Comparison of ENCODE assay signal across 1 cellular context in genomic region chr15:40108855-40109735, GRCh38.
TF ChIP-seq lines count a peak whose summit lies in the region.

A gene with protein sequence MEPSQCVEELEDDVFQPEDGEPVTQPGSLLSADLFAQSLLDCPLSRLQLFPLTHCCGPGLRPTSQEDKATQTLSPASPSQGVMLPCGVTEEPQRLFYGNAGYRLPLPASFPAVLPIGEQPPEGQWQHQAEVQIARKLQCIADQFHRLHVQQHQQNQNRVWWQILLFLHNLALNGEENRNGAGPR (minus strand): TSS chr15:40108879. CDS start chr15:40106086, 2,793 bp downstream.

TF ChIP-seq in HepG2, 621 proteins besides CTCF, POLR2A, EP300 and RAD21 (continued from another document and continues in another):
- TF ChIP-seq, protein P1, sequence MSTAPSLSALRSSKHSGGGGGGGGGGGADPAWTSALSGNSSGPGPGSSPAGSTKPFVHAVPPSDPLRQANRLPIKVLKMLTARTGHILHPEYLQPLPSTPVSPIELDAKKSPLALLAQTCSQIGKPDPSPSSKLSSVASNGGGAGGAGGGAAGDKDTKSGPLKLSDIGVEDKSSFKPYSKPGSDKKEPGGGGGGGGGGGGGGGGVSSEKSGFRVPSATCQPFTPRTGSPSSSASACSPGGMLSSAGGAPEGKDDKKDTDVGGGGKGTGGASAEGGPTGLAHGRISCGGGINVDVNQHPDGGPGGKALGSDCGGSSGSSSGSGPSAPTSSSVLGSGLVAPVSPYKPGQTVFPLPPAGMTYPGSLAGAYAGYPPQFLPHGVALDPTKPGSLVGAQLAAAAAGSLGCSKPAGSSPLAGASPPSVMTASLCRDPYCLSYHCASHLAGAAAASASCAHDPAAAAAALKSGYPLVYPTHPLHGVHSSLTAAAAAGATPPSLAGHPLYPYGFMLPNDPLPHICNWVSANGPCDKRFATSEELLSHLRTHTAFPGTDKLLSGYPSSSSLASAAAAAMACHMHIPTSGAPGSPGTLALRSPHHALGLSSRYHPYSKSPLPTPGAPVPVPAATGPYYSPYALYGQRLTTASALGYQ (CRISPR knock-in tag; IDR thresholded peaks at IDR 0.05), result peak; percentile 85
- TF ChIP-seq ZMYM2 (CRISPR knock-in tag; IDR thresholded peaks at IDR 0.05), result no peak
- TF ChIP-seq ELF4 (CRISPR knock-in tag; IDR thresholded peaks at IDR 0.05; ENCODE audit: borderline replicate concordance), result no peak
- TF ChIP-seq SMC3 (IDR thresholded peaks at IDR 0.05; ENCODE audit: low read length), result 0 out of 2 replicates have a peak, but pooled peaks have one; percentile 19
- TF ChIP-seq FOXO4 (CRISPR knock-in tag; conservative IDR thresholded peaks at IDR 0.05), result no peak
- no peak for TF ChIP-seq MBNL3 (CRISPR knock-in tag; conservative IDR thresholded peaks at IDR 0.05)
- TF ChIP-seq, protein P2, sequence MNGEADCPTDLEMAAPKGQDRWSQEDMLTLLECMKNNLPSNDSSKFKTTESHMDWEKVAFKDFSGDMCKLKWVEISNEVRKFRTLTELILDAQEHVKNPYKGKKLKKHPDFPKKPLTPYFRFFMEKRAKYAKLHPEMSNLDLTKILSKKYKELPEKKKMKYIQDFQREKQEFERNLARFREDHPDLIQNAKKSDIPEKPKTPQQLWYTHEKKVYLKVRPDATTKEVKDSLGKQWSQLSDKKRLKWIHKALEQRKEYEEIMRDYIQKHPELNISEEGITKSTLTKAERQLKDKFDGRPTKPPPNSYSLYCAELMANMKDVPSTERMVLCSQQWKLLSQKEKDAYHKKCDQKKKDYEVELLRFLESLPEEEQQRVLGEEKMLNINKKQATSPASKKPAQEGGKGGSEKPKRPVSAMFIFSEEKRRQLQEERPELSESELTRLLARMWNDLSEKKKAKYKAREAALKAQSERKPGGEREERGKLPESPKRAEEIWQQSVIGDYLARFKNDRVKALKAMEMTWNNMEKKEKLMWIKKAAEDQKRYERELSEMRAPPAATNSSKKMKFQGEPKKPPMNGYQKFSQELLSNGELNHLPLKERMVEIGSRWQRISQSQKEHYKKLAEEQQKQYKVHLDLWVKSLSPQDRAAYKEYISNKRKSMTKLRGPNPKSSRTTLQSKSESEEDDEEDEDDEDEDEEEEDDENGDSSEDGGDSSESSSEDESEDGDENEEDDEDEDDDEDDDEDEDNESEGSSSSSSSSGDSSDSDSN (CRISPR knock-in tag; IDR thresholded peaks at IDR 0.05), result peak; percentile 63
- TF ChIP-seq, protein P3, sequence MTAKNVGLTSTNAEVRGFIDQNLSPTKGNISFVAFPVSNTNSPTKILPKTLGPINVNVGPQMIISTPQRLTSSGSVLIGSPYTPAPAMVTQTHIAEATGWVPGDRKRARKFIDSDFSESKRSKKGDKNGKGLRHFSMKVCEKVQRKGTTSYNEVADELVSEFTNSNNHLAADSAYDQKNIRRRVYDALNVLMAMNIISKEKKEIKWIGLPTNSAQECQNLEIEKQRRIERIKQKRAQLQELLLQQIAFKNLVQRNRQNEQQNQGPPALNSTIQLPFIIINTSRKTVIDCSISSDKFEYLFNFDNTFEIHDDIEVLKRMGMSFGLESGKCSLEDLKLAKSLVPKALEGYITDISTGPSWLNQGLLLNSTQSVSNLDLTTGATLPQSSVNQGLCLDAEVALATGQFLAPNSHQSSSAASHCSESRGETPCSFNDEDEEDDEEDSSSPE (CRISPR knock-in tag; IDR thresholded peaks at IDR 0.05), result peak; percentile 77
- no peak for TF ChIP-seq ZNF33B (CRISPR knock-in tag; IDR thresholded peaks at IDR 0.05)
- no peak for TF ChIP-seq NR2F2 (IDR thresholded peaks at IDR 0.05; ENCODE audit: borderline replicate concordance, low read depth)
- TF ChIP-seq SMAD3 (CRISPR knock-in tag; IDR thresholded peaks at IDR 0.05), result peak; percentile 83
- TF ChIP-seq ZC3H4 (CRISPR knock-in tag; IDR thresholded peaks at IDR 0.05; ENCODE audit: borderline replicate concordance), result no peak
- no peak for TF ChIP-seq KAT7 (CRISPR knock-in tag; IDR thresholded peaks at IDR 0.05; ENCODE audit: borderline replicate concordance)
- 0 out of 2 replicates have a peak, but pooled peaks have one; percentile 29 for TF ChIP-seq SRY (CRISPR knock-in tag; IDR thresholded peaks at IDR 0.05)
- 0 out of 2 replicates have a peak, but pooled peaks have one; percentile 13 for TF ChIP-seq HHEX (CRISPR knock-in tag; IDR thresholded peaks at IDR 0.05)
- TF ChIP-seq ZNF121 (CRISPR knock-in tag; IDR thresholded peaks at IDR 0.05), result no peak
- TF ChIP-seq, protein P4, sequence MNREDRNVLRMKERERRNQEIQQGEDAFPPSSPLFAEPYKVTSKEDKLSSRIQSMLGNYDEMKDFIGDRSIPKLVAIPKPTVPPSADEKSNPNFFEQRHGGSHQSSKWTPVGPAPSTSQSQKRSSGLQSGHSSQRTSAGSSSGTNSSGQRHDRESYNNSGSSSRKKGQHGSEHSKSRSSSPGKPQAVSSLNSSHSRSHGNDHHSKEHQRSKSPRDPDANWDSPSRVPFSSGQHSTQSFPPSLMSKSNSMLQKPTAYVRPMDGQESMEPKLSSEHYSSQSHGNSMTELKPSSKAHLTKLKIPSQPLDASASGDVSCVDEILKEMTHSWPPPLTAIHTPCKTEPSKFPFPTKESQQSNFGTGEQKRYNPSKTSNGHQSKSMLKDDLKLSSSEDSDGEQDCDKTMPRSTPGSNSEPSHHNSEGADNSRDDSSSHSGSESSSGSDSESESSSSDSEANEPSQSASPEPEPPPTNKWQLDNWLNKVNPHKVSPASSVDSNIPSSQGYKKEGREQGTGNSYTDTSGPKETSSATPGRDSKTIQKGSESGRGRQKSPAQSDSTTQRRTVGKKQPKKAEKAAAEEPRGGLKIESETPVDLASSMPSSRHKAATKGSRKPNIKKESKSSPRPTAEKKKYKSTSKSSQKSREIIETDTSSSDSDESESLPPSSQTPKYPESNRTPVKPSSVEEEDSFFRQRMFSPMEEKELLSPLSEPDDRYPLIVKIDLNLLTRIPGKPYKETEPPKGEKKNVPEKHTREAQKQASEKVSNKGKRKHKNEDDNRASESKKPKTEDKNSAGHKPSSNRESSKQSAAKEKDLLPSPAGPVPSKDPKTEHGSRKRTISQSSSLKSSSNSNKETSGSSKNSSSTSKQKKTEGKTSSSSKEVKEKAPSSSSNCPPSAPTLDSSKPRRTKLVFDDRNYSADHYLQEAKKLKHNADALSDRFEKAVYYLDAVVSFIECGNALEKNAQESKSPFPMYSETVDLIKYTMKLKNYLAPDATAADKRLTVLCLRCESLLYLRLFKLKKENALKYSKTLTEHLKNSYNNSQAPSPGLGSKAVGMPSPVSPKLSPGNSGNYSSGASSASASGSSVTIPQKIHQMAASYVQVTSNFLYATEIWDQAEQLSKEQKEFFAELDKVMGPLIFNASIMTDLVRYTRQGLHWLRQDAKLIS (CRISPR knock-in tag; IDR thresholded peaks at IDR 0.05), result no peak
- 0 out of 2 replicates have a peak, but pooled peaks have one; percentile 24 for TF ChIP-seq ZNF773 (CRISPR knock-in tag; IDR thresholded peaks at IDR 0.05; ENCODE audit: borderline replicate concordance)
- TF ChIP-seq, protein P5, sequence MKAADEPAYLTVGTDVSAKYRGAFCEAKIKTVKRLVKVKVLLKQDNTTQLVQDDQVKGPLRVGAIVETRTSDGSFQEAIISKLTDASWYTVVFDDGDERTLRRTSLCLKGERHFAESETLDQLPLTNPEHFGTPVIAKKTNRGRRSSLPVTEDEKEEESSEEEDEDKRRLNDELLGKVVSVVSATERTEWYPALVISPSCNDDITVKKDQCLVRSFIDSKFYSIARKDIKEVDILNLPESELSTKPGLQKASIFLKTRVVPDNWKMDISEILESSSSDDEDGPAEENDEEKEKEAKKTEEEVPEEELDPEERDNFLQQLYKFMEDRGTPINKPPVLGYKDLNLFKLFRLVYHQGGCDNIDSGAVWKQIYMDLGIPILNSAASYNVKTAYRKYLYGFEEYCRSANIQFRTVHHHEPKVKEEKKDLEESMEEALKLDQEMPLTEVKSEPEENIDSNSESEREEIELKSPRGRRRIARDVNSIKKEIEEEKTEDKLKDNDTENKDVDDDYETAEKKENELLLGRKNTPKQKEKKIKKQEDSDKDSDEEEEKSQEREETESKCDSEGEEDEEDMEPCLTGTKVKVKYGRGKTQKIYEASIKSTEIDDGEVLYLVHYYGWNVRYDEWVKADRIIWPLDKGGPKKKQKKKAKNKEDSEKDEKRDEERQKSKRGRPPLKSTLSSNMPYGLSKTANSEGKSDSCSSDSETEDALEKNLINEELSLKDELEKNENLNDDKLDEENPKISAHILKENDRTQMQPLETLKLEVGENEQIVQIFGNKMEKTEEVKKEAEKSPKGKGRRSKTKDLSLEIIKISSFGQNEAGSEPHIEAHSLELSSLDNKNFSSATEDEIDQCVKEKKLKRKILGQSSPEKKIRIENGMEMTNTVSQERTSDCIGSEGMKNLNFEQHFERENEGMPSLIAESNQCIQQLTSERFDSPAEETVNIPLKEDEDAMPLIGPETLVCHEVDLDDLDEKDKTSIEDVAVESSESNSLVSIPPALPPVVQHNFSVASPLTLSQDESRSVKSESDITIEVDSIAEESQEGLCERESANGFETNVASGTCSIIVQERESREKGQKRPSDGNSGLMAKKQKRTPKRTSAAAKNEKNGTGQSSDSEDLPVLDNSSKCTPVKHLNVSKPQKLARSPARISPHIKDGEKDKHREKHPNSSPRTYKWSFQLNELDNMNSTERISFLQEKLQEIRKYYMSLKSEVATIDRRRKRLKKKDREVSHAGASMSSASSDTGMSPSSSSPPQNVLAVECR (CRISPR knock-in tag; IDR thresholded peaks at IDR 0.05; ENCODE audit: borderline replicate concordance), result peak; percentile 90; the same call in 1 of the 2 replicates
- TF ChIP-seq FUBP1 (CRISPR knock-in tag; IDR thresholded peaks at IDR 0.05; ENCODE audit: borderline replicate concordance), result no peak
- no peak for TF ChIP-seq ZC3H13 (CRISPR knock-in tag; IDR thresholded peaks at IDR 0.05)
- no peak for TF ChIP-seq GATA4 (IDR thresholded peaks at IDR 0.05; ENCODE audit: borderline replicate concordance, low read depth)
- TF ChIP-seq AHR (CRISPR knock-in tag; IDR thresholded peaks at IDR 0.05), result no peak
- TF ChIP-seq SKI (IDR thresholded peaks at IDR 0.05; ENCODE audit: partially characterized antibody), result peak; percentile 62
- TF ChIP-seq PLRG1 (conservative IDR thresholded peaks at IDR 0.05), result no peak
- peak; percentile 74 for TF ChIP-seq ARNTL (CRISPR knock-in tag; IDR thresholded peaks at IDR 0.05)
- TF ChIP-seq PRPF4 (IDR thresholded peaks at IDR 0.05; ENCODE audit: low read depth, low read length, poor library complexity, severe bottlenecking), result no peak
- TF ChIP-seq ZNF510 (CRISPR knock-in tag; IDR thresholded peaks at IDR 0.05; ENCODE audit: low read depth), result peak; percentile 88
- TF ChIP-seq, protein P6, sequence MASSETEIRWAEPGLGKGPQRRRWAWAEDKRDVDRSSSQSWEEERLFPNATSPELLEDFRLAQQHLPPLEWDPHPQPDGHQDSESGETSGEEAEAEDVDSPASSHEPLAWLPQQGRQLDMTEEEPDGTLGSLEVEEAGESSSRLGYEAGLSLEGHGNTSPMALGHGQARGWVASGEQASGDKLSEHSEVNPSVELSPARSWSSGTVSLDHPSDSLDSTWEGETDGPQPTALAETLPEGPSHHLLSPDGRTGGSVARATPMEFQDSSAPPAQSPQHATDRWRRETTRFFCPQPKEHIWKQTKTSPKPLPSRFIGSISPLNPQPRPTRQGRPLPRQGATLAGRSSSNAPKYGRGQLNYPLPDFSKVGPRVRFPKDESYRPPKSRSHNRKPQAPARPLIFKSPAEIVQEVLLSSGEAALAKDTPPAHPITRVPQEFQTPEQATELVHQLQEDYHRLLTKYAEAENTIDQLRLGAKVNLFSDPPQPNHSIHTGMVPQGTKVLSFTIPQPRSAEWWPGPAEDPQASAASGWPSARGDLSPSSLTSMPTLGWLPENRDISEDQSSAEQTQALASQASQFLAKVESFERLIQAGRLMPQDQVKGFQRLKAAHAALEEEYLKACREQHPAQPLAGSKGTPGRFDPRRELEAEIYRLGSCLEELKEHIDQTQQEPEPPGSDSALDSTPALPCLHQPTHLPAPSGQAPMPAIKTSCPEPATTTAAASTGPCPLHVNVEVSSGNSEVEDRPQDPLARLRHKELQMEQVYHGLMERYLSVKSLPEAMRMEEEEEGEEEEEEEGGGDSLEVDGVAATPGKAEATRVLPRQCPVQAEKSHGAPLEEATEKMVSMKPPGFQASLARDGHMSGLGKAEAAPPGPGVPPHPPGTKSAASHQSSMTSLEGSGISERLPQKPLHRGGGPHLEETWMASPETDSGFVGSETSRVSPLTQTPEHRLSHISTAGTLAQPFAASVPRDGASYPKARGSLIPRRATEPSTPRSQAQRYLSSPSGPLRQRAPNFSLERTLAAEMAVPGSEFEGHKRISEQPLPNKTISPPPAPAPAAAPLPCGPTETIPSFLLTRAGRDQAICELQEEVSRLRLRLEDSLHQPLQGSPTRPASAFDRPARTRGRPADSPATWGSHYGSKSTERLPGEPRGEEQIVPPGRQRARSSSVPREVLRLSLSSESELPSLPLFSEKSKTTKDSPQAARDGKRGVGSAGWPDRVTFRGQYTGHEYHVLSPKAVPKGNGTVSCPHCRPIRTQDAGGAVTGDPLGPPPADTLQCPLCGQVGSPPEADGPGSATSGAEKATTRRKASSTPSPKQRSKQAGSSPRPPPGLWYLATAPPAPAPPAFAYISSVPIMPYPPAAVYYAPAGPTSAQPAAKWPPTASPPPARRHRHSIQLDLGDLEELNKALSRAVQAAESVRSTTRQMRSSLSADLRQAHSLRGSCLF (CRISPR knock-in tag; IDR thresholded peaks at IDR 0.05; ENCODE audit: borderline replicate concordance), result no peak
- no peak for TF ChIP-seq HNRNPH1 (optimal IDR thresholded peaks at IDR 0.05; ENCODE audit: low read depth, low read length)
- no peak for TF ChIP-seq ZNF260 (CRISPR knock-in tag; IDR thresholded peaks at IDR 0.05; ENCODE audit: borderline replicate concordance, low read depth)
- no peak for TF ChIP-seq ZNF432 (CRISPR knock-in tag; IDR thresholded peaks at IDR 0.05; ENCODE audit: borderline replicate concordance)
